9 cellular contexts compared by ENCODE assay signal in genomic region chr9:136163248-136163850, GRCh38. TPM values are rescaled to one million over a fixed set of nuclear protein-coding genes. Genes with fewer than 3 reads are reported as not detected.
"Had no signal": no experiment of that assay in that cellular context is flagged by ENCODE, and none has a peak within 500 bp of the region (broad histone marks: within the 10 kb centered on the region; RNA-seq: fewer than 3 reads in every experiment).

No MANE protein-coding gene starts in this region.

- FAIRE-seq: G401.6, GM12878, GM12891, GM12892, GM18507, GM19239 had no signal

- ATAC-seq: GM12878 had no signal

- DNase-seq: GDM1, GF-D8 had no signal

- H3K4me3 ChIP-seq: GM12878 had no signal

RNA-seq across cellular contexts. Expression of gene LHX3, which starts 41.6 kb away (rescaled TPM):
- total RNA-seq: G401, GM12878 had no signal
- polyA plus RNA-seq: GM12878 had no signal
